8 cellular contexts compared by ENCODE assay signal in genomic region chr18:48409591-48410094, GRCh38. TPM values are rescaled to one million over a fixed set of nuclear protein-coding genes. Genes with fewer than 3 reads are reported as not detected.
A peak's percentile ranks its signal among the peaks of the same experiment; 100 is the strongest.
DNase-seq lines count a peak whose midpoint lies in the region; TF ChIP-seq lines count a peak whose summit lies in the region.

No MANE protein-coding gene starts in this region.

- H3K27me3 ChIP-seq in CD4-positive, alpha-beta memory T cell (ENCODE audit: insufficient read depth, low read length): peaks cover 44% of the 10 kb centered on the region
- H3K27me3 ChIP-seq in GM23248 (replicated peaks; ENCODE audit: insufficient read depth) (peaks cover 46% of the 10 kb centered on the region), stomach (peaks cover 0 to 92% (median 30%) of the 10 kb centered on the region in 3 donors)

- H3K9me3 ChIP-seq in CD4-positive, alpha-beta memory T cell (ENCODE audit: control insufficient read depth in 1 of 2, low read length in 2 of 2): no peaks in the 10 kb centered on the region
- H3K9me3 ChIP-seq in GM23248 (ENCODE audit: low read depth): no peaks in the 10 kb centered on the region
- H3K9me3 ChIP-seq in stomach: no peaks in the 10 kb centered on the region

- peak overlapping the region; percentile 89 for H2AFZ ChIP-seq in GM23248

- peaks cover 0 to 8% (median 0%) of the 10 kb centered on the region in 8 donors for H3K9me3 Mint-ChIP-seq in CD4-positive, alpha-beta memory T cell

- TF ChIP-seq EP300 in stomach (IDR thresholded peaks at IDR 0.05): no peak

- H3K4me2 ChIP-seq in GM23248 (ENCODE audit: unreplicated experiment): peak overlapping the region; percentile 81

- POLR2A ChIA-PET in CD4-positive, alpha-beta memory T cell (lab: Charles Lee; ENCODE audit: partially characterized antibody): no interaction called here

- H3F3A ChIP-seq in GM23248 (ENCODE audit: insufficient read depth): no peaks in the 10 kb centered on the region

- peaks cover 14% of the 10 kb centered on the region for H3K4me1 ChIP-seq in CD4-positive, alpha-beta memory T cell (ENCODE audit: insufficient read depth, low read length)
- H3K4me1 ChIP-seq in GM23248 (ENCODE audit: insufficient read depth) (peaks cover 9% of the 10 kb centered on the region; the same call in 1 of the 2 replicates), stomach (peaks cover 12 to 36% (median 26%) of the 10 kb centered on the region in 4 donors)

- H3K4me1 Mint-ChIP-seq in CD4-positive, alpha-beta memory T cell: peaks cover 8 to 21% (median 12%) of the 10 kb centered on the region in 4 donors

- H3K79me2 ChIP-seq in GM23248 (ENCODE audit: insufficient read depth): no peaks in the 10 kb centered on the region

- CTCF ChIA-PET in CD4-positive, alpha-beta memory T cell (lab: Charles Lee; ENCODE audit: partially characterized antibody): no interaction called here

- peaks cover 56% of the 10 kb centered on the region in 2 donors for H3K27me3 Mint-ChIP-seq in CD4-positive, alpha-beta memory T cell

- peak overlapping the region; percentile 36 to 53 for H3K4me3 ChIP-seq in CD4-positive, alpha-beta memory T cell (ENCODE audit: low read length in 2 of 2)
- H3K4me3 ChIP-seq in GM23248 (peak overlapping the region; percentile 77), lower leg skin (ENCODE audit: low read depth, poor library complexity, severe bottlenecking) (peak overlapping the region; percentile 71), stomach (peak overlapping the region; percentile 72 to 99 (median 82))

- intact Hi-C loops in CD4-positive, alpha-beta memory T cell (cut with micrococcal nuclease): no loop called here
- intact Hi-C loops in lower leg skin (cut with DNase I; ENCODE audit: low total_unique reads): no loop called here
- intact Hi-C loops in stomach (cut with DNase I; ENCODE audit: low total_unique reads): no loop called here

- no peaks in the 10 kb centered on the region for H3K36me3 Mint-ChIP-seq in CD4-positive, alpha-beta memory T cell

- TF ChIP-seq POLR2A in lower leg skin (IDR thresholded peaks at IDR 0.05) (no peak), stomach (IDR thresholded peaks at IDR 0.05) (no peak)

- peak in 1 of 5 donors; percentile 2 for DNase-seq in CD4-positive, alpha-beta memory T cell
- DNase-seq in GM23248 (peak; percentile 40), OCI-M1 (lab: John Stamatoyannopoulos, UW) (peak; percentile 22), cerebellar cortex (ENCODE audit: low spot score) (peak; percentile 5), lower leg skin (ENCODE audit: low spot score in 2 of 2) (no peak), stomach (no peak), NCI-H1930 (lab: John Stamatoyannopoulos, UW) (no peak), cerebellar nuclear complex (lab: John Stamatoyannopoulos, UW) (no peak)

- 0 to 2% methylated on average over 40 to 48 of the region's 55 CpGs for WGBS in GM23248 (ENCODE audit: low coverage in 1 of 2, low lambda C conversion rate in 2 of 2, missing lambda C conversion rate in 2 of 2), 2 experiments
- WGBS in lower leg skin, 2 donors: 0 to 1% methylated on average over 38 to 46 of the region's 55 CpGs
- 0 to 1% (median 1%) methylated on average over 33 to 55 of the region's 55 CpGs for WGBS in stomach, 5 donors

- no peak overlapping the region for H3K27ac ChIP-seq in CD4-positive, alpha-beta memory T cell (ENCODE audit: low read depth, low read length)
- H3K27ac ChIP-seq in GM23248 (no peak overlapping the region), stomach (peak overlapping the region; percentile 59 to 83 (median 67))

- no peaks in the 10 kb centered on the region for H4K20me1 ChIP-seq in GM23248 (ENCODE audit: insufficient read depth)

- no peaks in the 10 kb centered on the region for H3K36me3 ChIP-seq in CD4-positive, alpha-beta memory T cell (ENCODE audit: insufficient read depth, low read length)
- H3K36me3 ChIP-seq in GM23248 (ENCODE audit: low read depth) (no peaks in the 10 kb centered on the region), stomach (no peaks in the 10 kb centered on the region)

- no peaks in the 10 kb centered on the region for H3K9me2 ChIP-seq in GM23248 (ENCODE audit: insufficient read depth)

- H3K27ac Mint-ChIP-seq in CD4-positive, alpha-beta memory T cell: no peak overlapping the region

- peak overlapping the region; percentile 7 to 81 (median 58) for H3K4me3 Mint-ChIP-seq in CD4-positive, alpha-beta memory T cell

- H3K9ac ChIP-seq in GM23248: no peak overlapping the region

- in situ Hi-C loops in GM23248 (cut with MboI): no loop called here

- TF ChIP-seq CTCF in lower leg skin (IDR thresholded peaks at IDR 0.05): no peak
- TF ChIP-seq CTCF in stomach (IDR thresholded peaks at IDR 0.05): no peak

RNA-seq across cellular contexts. Expression of gene ZBTB7C, which starts 0.5 kb away (rescaled TPM):
- not detected for total RNA-seq in CD4-positive, alpha-beta memory T cell
- under 1 TPM in 1 of 2 donors, not detected in 1; 0.23 TPM for polyA plus RNA-seq in CD4-positive, alpha-beta memory T cell
- total RNA-seq in GM23248 (2014; rRNA removed; shearing (Covaris generic)): not detected in 2 replicates
- not detected in 2 replicates for polyA plus RNA-seq in GM23248 (2016; fragmentation: Nextera tagmentation; extraction: Ambion mirVana)
- total RNA-seq in lower leg skin: 10 to 100 TPM; 44.2 to 59.7 (median 50.7) TPM
- total RNA-seq in stomach: 10 to 100 TPM; 10.1 to 47.8 (median 27.2) TPM
- 10 to 100 TPM in 2 of 3 donors, 1 to 10 TPM in 1; 3.0 to 23.4 (median 12.8) TPM for polyA plus RNA-seq in stomach

Comparison
In these comparisons a context has a peak if more than half of its experiments do, and no peak if none do; other contexts are left out.
1. DNase-seq: peak in GM23248 (single experiment), OCI-M1 (single experiment) and cerebellar cortex (single experiment); none in lower leg skin (0 of 2), stomach (single experiment), NCI-H1930 (0 of 2) and cerebellar nuclear complex (0 of 2).
2. H3K27ac ChIP-seq: peak in stomach (5 of 5); none in CD4-positive, alpha-beta memory T cell (single experiment) and GM23248 (single experiment).
3. RNA of gene ZBTB7C, which starts 0.5 kb away (total RNA-seq): 44.2 to 59.7 TPM in lower leg skin and 10.1 to 47.8 TPM in stomach; not detected in CD4-positive, alpha-beta memory T cell and not detected in GM23248; every median in the first group is over 10 times any median in the second.
4. Peak in every context shown above with its lines, with median percentiles within 50 percentile points of each other: H3K4me3 ChIP-seq.